ENCODE assay signal across 18 cellular contexts in the genomic region with DNA sequence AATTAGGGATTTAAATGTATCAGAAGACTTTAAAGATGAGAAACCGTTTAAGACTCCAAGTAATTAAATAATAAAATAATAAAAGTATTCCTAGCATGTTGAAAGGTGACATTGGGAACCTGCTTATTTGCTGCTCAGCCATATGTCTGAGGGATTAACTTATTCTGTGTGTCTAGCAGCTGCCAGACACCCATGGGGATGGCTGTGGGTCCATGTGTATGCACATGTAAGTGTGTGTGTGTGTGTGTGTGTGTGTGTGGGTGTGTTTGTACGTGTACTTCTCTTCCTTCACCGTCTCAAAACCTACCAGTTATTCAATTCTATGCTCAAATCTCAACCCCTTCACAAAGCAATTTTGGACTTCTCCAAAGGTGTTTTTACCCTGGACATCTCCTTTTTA.
DNase-seq lines count a peak whose midpoint lies in the region; ATAC-seq and TF ChIP-seq lines count a peak whose summit lies in the region.
"Had no signal": no experiment of that assay in that cellular context is flagged by ENCODE, and none has a peak within 500 bp of the region (broad histone marks: within the 10 kb centered on the region; RNA-seq: fewer than 3 reads in every experiment).

No MANE protein-coding gene starts in this region.

- no peaks in the 10 kb centered on the region for H3K27me3 ChIP-seq in suprapubic skin

- peaks cover 14% of the 10 kb centered on the region for H3K4me1 ChIP-seq in suprapubic skin

- H3K36me3 ChIP-seq in suprapubic skin: no peaks in the 10 kb centered on the region

- H3K36me3 Mint-ChIP-seq in IgD-negative memory B cell: peaks cover 28% of the 10 kb centered on the region
- peaks cover 30% of the 10 kb centered on the region for H3K36me3 Mint-ChIP-seq in activated T-helper 2 cell treated with anti-CD3 and anti-CD28 coated beads, Interferon-gamma antibody, Interleukin-2, Interleukin-4, amounts not matched to agents 10 μg/mL and 5 μg/mL and 100 μg/mL, durations not matched to agents 14 hours and 24 hours and 36 hours (ENCODE audit: low read depth)
- H3K36me3 Mint-ChIP-seq in naive B cell: peaks cover 27 to 50% of the 10 kb centered on the region in 2 donors
- no peaks in the 10 kb centered on the region; the same call in 1 of the 2 replicates for H3K36me3 Mint-ChIP-seq in HFFc6 (ENCODE audit: low read depth)
- H3K36me3 Mint-ChIP-seq: activated naive CD4-positive, alpha-beta T cell treated with anti-CD3 and anti-CD28 coated beads, Interleukin-2, amount 10 ng/mL, durations not matched to agents 7 days and 5 days had no signal

- 87% methylated on average over 3 of the region's 3 CpGs for WGBS in suprapubic skin

- H3K4me3 ChIP-seq in suprapubic skin: no peak overlapping the region

- H3K27ac Mint-ChIP-seq in IgD-negative memory B cell: peak overlapping the region in 2 of 3 donors; percentile 79 to 85
- H3K27ac Mint-ChIP-seq in activated T-helper 2 cell treated with anti-CD3 and anti-CD28 coated beads, Interferon-gamma antibody, Interleukin-2, Interleukin-4, amounts not matched to agents 10 μg/mL and 5 μg/mL and 100 μg/mL, durations not matched to agents 14 hours and 24 hours and 36 hours: peak overlapping the region; percentile 68
- peak overlapping the region in 4 of 6 donors; percentile 14 to 91 (median 68) for H3K27ac Mint-ChIP-seq in naive B cell
- no peak overlapping the region for H3K27ac Mint-ChIP-seq in HFFc6
- H3K27ac Mint-ChIP-seq: activated naive CD4-positive, alpha-beta T cell treated with anti-CD3 and anti-CD28 coated beads, Interleukin-2, amount 10 ng/mL, durations not matched to agents 7 days and 5 days; activated T-cell treated with anti-CD3 and anti-CD28 coated beads, Interleukin-2, amount 50 U/mL, for 24 hours; T-helper 2 cell treated with Interferon-gamma antibody and Interleukin-4, amounts not matched to agents 5 μg/mL and 100 μg/mL, for 36 hours; WTC11 had no signal

- intact Hi-C loops in activated T-helper 2 cell treated with anti-CD3 and anti-CD28 coated beads, Interferon-gamma antibody, Interleukin-2, Interleukin-4, amounts not matched to agents 10 μg/mL and 5 μg/mL and 100 μg/mL, durations not matched to agents 14 hours and 24 hours and 36 hours (cut with micrococcal nuclease): loop anchor here (2.0 to 10.0 kb wide), 2 partner anchors 14 to 300 kb away; no protein-coding TSS in a partner anchor

- H3K4me1 Mint-ChIP-seq in IgD-negative memory B cell: peaks cover 51 to 84% (median 73%) of the 10 kb centered on the region in 3 donors
- H3K4me1 Mint-ChIP-seq in activated T-helper 2 cell treated with anti-CD3 and anti-CD28 coated beads, Interferon-gamma antibody, Interleukin-2, Interleukin-4, amounts not matched to agents 10 μg/mL and 5 μg/mL and 100 μg/mL, durations not matched to agents 14 hours and 24 hours and 36 hours (ENCODE audit: low read depth): peaks cover 46% of the 10 kb centered on the region
- H3K4me1 Mint-ChIP-seq in naive B cell: peaks cover 71 to 77% (median 76%) of the 10 kb centered on the region in 3 donors
- no peaks in the 10 kb centered on the region; the same call in 1 of the 2 replicates for H3K4me1 Mint-ChIP-seq in HFFc6 (ENCODE audit: low read depth)

- no peaks in the 10 kb centered on the region for H3K9me3 ChIP-seq in suprapubic skin
- H3K9me3 ChIP-seq: SK-N-SH had no signal

- H3K9me3 Mint-ChIP-seq in IgD-negative memory B cell (peaks cover 0 to 4% (median 1%) of the 10 kb centered on the region in 3 donors), naive B cell (peaks cover 0 to 3% (median 0%) of the 10 kb centered on the region in 7 donors), HFFc6 (peaks cover 7% of the 10 kb centered on the region; the same call in 1 of the 2 replicates)
- peaks cover 7% of the 10 kb centered on the region for H3K9me3 Mint-ChIP-seq in activated T-helper 2 cell treated with anti-CD3 and anti-CD28 coated beads, Interferon-gamma antibody, Interleukin-2, Interleukin-4, amounts not matched to agents 10 μg/mL and 5 μg/mL and 100 μg/mL, durations not matched to agents 14 hours and 24 hours and 36 hours

- DNase-seq in activated T-helper 2 cell treated with anti-CD3 and anti-CD28 coated beads, Interferon-gamma antibody, Interleukin-2, Interleukin-4, amounts not matched to agents 10 μg/mL and 5 μg/mL and 100 μg/mL, durations not matched to agents 14 hours and 24 hours and 36 hours (ENCODE audit: low spot score): no peak
- DNase-seq in naive B cell (no peak), suprapubic skin (ENCODE audit: low spot score in 2 of 2) (no peak), DMS114 treated with DMSO at 0.1 percent for 48 hours (lab: John Stamatoyannopoulos, UW; ENCODE audit: unreplicated experiment) (no peak), HFFc6 (no peak)
- no peak for DNase-seq in stimulated activated CD4-positive, alpha-beta T cell treated with anti-CD3 and anti-CD28 coated beads, Interleukin-2, amount 100 ng/mL, for 48 hours
- DNase-seq: activated naive CD4-positive, alpha-beta T cell treated with anti-CD3 and anti-CD28 coated beads, Interleukin-2, amount 10 ng/mL, durations not matched to agents 7 days and 5 days; activated T-cell treated with anti-CD3 and anti-CD28 coated beads, Interleukin-2, amount 50 U/mL, for 24 hours; DND-41; NCI-H1694 treated with DMSO at 0.1 percent for 48 hours; NCI-H226; nucleus accumbens; SK-N-SH; trophoblast cell had no signal

- TF ChIP-seq POLR2A in suprapubic skin (IDR thresholded peaks at IDR 0.05): no peak

- peak overlapping the region in 1 of 4 donors; percentile 59 for H3K4me3 Mint-ChIP-seq in IgD-negative memory B cell
- no peak overlapping the region for H3K4me3 Mint-ChIP-seq in activated T-helper 2 cell treated with anti-CD3 and anti-CD28 coated beads, Interferon-gamma antibody, Interleukin-2, Interleukin-4, amounts not matched to agents 10 μg/mL and 5 μg/mL and 100 μg/mL, durations not matched to agents 14 hours and 24 hours and 36 hours (ENCODE audit: low read depth)
- no peak overlapping the region for H3K4me3 Mint-ChIP-seq in naive B cell
- H3K4me3 Mint-ChIP-seq in HFFc6: no peak overlapping the region
- H3K4me3 Mint-ChIP-seq: activated naive CD4-positive, alpha-beta T cell treated with anti-CD3 and anti-CD28 coated beads, Interleukin-2, amount 10 ng/mL, durations not matched to agents 7 days and 5 days; activated T-cell treated with anti-CD3 and anti-CD28 coated beads, Interleukin-2, amount 50 U/mL, for 24 hours; T-helper 2 cell treated with Interferon-gamma antibody and Interleukin-4, amounts not matched to agents 5 μg/mL and 100 μg/mL, for 36 hours; WTC11 had no signal

- no peak for TF ChIP-seq EP300 in suprapubic skin (IDR thresholded peaks at IDR 0.05)

- H3K27me3 Mint-ChIP-seq in IgD-negative memory B cell: no peaks in the 10 kb centered on the region
- H3K27me3 Mint-ChIP-seq in activated T-helper 2 cell treated with anti-CD3 and anti-CD28 coated beads, Interferon-gamma antibody, Interleukin-2, Interleukin-4, amounts not matched to agents 10 μg/mL and 5 μg/mL and 100 μg/mL, durations not matched to agents 14 hours and 24 hours and 36 hours (ENCODE audit: low read depth): peaks cover 2% of the 10 kb centered on the region
- H3K27me3 Mint-ChIP-seq in naive B cell: no peaks in the 10 kb centered on the region
- peaks cover 14% of the 10 kb centered on the region; the same call in 1 of the 2 replicates for H3K27me3 Mint-ChIP-seq in HFFc6 (ENCODE audit: insufficient read depth)

- TF ChIP-seq CTCF in suprapubic skin (IDR thresholded peaks at IDR 0.05): no peak
- TF ChIP-seq CTCF in HFFc6 (IDR thresholded peaks at IDR 0.05): no peak

- ATAC-seq in naive B cell (ENCODE audit: low read depth in 2 of 2): no peak
- ATAC-seq: WTC11 had no signal

- H3K27ac ChIP-seq in suprapubic skin: peak overlapping the region; percentile 72
- H3K27ac ChIP-seq: KMS-11 had no signal
